Comparison of ENCODE assay signal across 25 cellular contexts in genomic region chr5:103605277-103605676, GRCh38.
"Had no signal": no experiment of that assay in that cellular context is flagged by ENCODE, and none has a peak within 500 bp of the region (broad histone marks: within the 10 kb centered on the region; RNA-seq: fewer than 3 reads in every experiment).

No MANE protein-coding gene starts in this region.

- H3K9me3 Mint-ChIP-seq: activated CD8-positive, alpha-beta T cell treated with anti-CD3 and anti-CD28 coated beads for 36 hours; activated naive CD8-positive, alpha-beta T cell treated with anti-CD3 and anti-CD28 coated beads, Interleukin-2, amount 10 ng/mL, durations not matched to agents 7 days and 5 days; activated T-helper 2 cell treated with anti-CD3 and anti-CD28 coated beads, Interferon-gamma antibody, Interleukin-2, Interleukin-4, amounts not matched to agents 10 μg/mL and 5 μg/mL and 100 μg/mL, durations not matched to agents 14 hours and 24 hours and 36 hours; T-helper 1 cell treated with Interleukin-12 subunit alpha and Interleukin-12 subunit beta and Interleukin-4 antibody, amounts not matched to agents 30 μg/mL and 1 μg/mL, for 36 hours had no signal

- FAIRE-seq: colon, TTC549 had no signal

- H3K36me3 ChIP-seq: adrenal gland had no signal

- DNase-seq: activated CD4-positive, alpha-beta T cell treated with anti-CD3 and anti-CD28 coated beads for 4 hours; activated CD8-positive, alpha-beta memory T cell treated with anti-CD3 and anti-CD28 coated beads, Interleukin-2, amount 50 U/mL, for 4 hours; activated CD8-positive, alpha-beta T cell treated with anti-CD3 and anti-CD28 coated beads for 36 hours; activated gamma-delta T cell treated with Interleukin-2 at 50 U/mL for 16 hours; activated naive CD4-positive, alpha-beta T cell treated with anti-CD3 and anti-CD28 coated beads, Interleukin-2, amount 50 U/mL, for 16 hours; activated naive CD8-positive, alpha-beta T cell treated with anti-CD3 and anti-CD28 coated beads, Interleukin-2, amount 10 ng/mL, durations not matched to agents 7 days and 5 days; activated T-cell treated with anti-CD3 and anti-CD28 coated beads, Interleukin-2, amount 50 U/mL, for 72 hours; adrenal gland; anterior cingulate cortex; cerebellar nuclear complex; MM.1S; NCI-H1105; NCI-H1436; NCI-H1694 treated with DMSO at 0.1 percent for 48 hours; NCI-H2029 treated with DMSO at 0.1 percent for 48 hours; NCI-H510A treated with DMSO at 0.1 percent for 48 hours; NCI-H69; SHP77 treated with DMSO at 0.1 percent for 48 hours; T-helper 9 cell had no signal

- H3K4me1 ChIP-seq: adrenal gland had no signal

- H3K4me3 ChIP-seq: adrenal gland had no signal

- H3K27ac Mint-ChIP-seq: activated CD8-positive, alpha-beta T cell treated with anti-CD3 and anti-CD28 coated beads for 36 hours; activated naive CD8-positive, alpha-beta T cell treated with anti-CD3 and anti-CD28 coated beads, Interleukin-2, amount 10 ng/mL, durations not matched to agents 7 days and 5 days; activated T-cell treated with anti-CD3 and anti-CD28 coated beads, Interleukin-2, amount 50 U/mL, for 72 hours; activated T-helper 2 cell treated with anti-CD3 and anti-CD28 coated beads, Interferon-gamma antibody, Interleukin-2, Interleukin-4, amounts not matched to agents 10 μg/mL and 5 μg/mL and 100 μg/mL, durations not matched to agents 14 hours and 24 hours and 36 hours; T-helper 1 cell treated with Interleukin-12 subunit alpha and Interleukin-12 subunit beta and Interleukin-4 antibody, amounts not matched to agents 30 μg/mL and 1 μg/mL, for 36 hours had no signal

- H3K27me3 ChIP-seq: adrenal gland had no signal

- ATAC-seq: activated CD8-positive, alpha-beta T cell treated with anti-CD3 and anti-CD28 coated beads for 36 hours; activated T-cell treated with anti-CD3 and anti-CD28 coated beads, Interleukin-2, amount 50 U/mL, for 72 hours; Panc1 had no signal

- H3K4me3 Mint-ChIP-seq: activated CD8-positive, alpha-beta T cell treated with anti-CD3 and anti-CD28 coated beads for 36 hours; activated naive CD8-positive, alpha-beta T cell treated with anti-CD3 and anti-CD28 coated beads, Interleukin-2, amount 10 ng/mL, durations not matched to agents 7 days and 5 days; activated T-cell treated with anti-CD3 and anti-CD28 coated beads, Interleukin-2, amount 50 U/mL, for 72 hours; T-helper 1 cell treated with Interleukin-12 subunit alpha and Interleukin-12 subunit beta and Interleukin-4 antibody, amounts not matched to agents 30 μg/mL and 1 μg/mL, for 36 hours had no signal

- H3K27ac ChIP-seq: adrenal gland, VCaP had no signal

- H3K27me3 Mint-ChIP-seq: activated CD8-positive, alpha-beta T cell treated with anti-CD3 and anti-CD28 coated beads for 36 hours; activated naive CD8-positive, alpha-beta T cell treated with anti-CD3 and anti-CD28 coated beads, Interleukin-2, amount 10 ng/mL, durations not matched to agents 7 days and 5 days had no signal

- H3K36me3 Mint-ChIP-seq: activated naive CD8-positive, alpha-beta T cell treated with anti-CD3 and anti-CD28 coated beads, Interleukin-2, amount 10 ng/mL, durations not matched to agents 7 days and 5 days had no signal

- H3K4me1 Mint-ChIP-seq: activated naive CD8-positive, alpha-beta T cell treated with anti-CD3 and anti-CD28 coated beads, Interleukin-2, amount 10 ng/mL, durations not matched to agents 7 days and 5 days had no signal

- H3K9me3 ChIP-seq: adrenal gland had no signal
